7 cellular contexts compared by ENCODE assay signal in the genomic region with DNA sequence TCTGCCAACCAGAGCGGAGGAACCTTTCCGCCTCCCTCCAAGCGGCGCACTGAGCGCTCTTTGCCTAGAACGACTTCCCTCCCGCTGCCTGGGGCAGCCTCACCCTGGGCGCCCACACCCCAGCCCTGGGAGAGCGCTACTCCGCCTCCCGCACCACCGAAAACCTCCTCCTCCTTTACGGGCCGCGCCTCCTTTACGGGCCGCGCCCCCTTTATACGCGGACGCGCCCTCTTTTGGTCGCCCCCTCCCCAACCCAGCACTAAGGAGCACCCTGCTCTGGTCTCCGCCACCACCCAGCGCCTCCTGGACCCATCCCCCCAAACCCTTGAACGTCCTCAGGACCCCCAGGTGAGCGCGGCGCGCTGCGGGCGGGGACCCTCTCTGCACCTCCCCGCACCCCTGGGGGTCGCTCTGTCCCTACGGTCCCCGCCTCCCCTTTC. TPM values are rescaled to one million over a fixed set of nuclear protein-coding genes. Genes with fewer than 3 reads are reported as not detected.
DNase-seq lines count a peak whose midpoint lies in the region; ATAC-seq and TF ChIP-seq lines count a peak whose summit lies in the region.

No MANE protein-coding gene starts in this region.

- H4K91ac ChIP-seq in trophoblast cell (ENCODE audit: low read depth, low read length): peak overlapping the region; percentile 78

- no peak overlapping the region for H3K23ac ChIP-seq in trophoblast cell (ENCODE audit: low read length)

- no peak for TF ChIP-seq RAD21 in Ishikawa (IDR thresholded peaks at IDR 0.05; ENCODE audit: low read depth)

- no peak for TF ChIP-seq EP300 in Ishikawa (IDR thresholded peaks at IDR 0.05; ENCODE audit: borderline replicate concordance)

- no peaks in the 10 kb centered on the region for H3K4me1 Mint-ChIP-seq in T-helper 2 cell treated with Interferon-gamma antibody and Interleukin-4, amounts not matched to agents 5 μg/mL and 100 μg/mL, for 36 hours (ENCODE audit: low read depth)
- peaks cover 4% of the 10 kb centered on the region for H3K4me1 Mint-ChIP-seq in CD14-positive monocyte

- H2BK120ac ChIP-seq in trophoblast cell (ENCODE audit: insufficient read depth, low read length, poor library complexity): peak overlapping the region; percentile 35

- H3K9ac ChIP-seq in trophoblast cell (ENCODE audit: low read length): peak overlapping the region; percentile 1

- H3K9me3 Mint-ChIP-seq in T-helper 2 cell treated with Interferon-gamma antibody and Interleukin-4, amounts not matched to agents 5 μg/mL and 100 μg/mL, for 36 hours: no peaks in the 10 kb centered on the region
- peaks cover 0 to 7% (median 2%) of the 10 kb centered on the region in 7 donors for H3K9me3 Mint-ChIP-seq in CD14-positive monocyte

- H3K4ac ChIP-seq in trophoblast cell (ENCODE audit: low read depth, low read length): no peak overlapping the region

- peak overlapping the region; percentile 3 for H2BK12ac ChIP-seq in trophoblast cell (ENCODE audit: low read length)

- no peak overlapping the region for H3K27ac ChIP-seq in trophoblast cell (ENCODE audit: low read depth, low read length)

- peak overlapping the region; percentile 48 for H2AFZ ChIP-seq in trophoblast cell (ENCODE audit: insufficient read depth, low read length, poor library complexity)

- peak overlapping the region; percentile 69 for H3K4me2 ChIP-seq in trophoblast cell (ENCODE audit: low read length)

- H2BK5ac ChIP-seq in trophoblast cell (ENCODE audit: low read depth, low read length, poor library complexity): no peak overlapping the region

- intact Hi-C loops in CD14-positive monocyte (cut with micrococcal nuclease): no loop called here

- peaks cover 26% of the 10 kb centered on the region for H3K27me3 ChIP-seq in trophoblast cell (ENCODE audit: insufficient read depth, low read length)

- DNase-seq in T-helper 2 cell treated with Interferon-gamma antibody and Interleukin-4, amounts not matched to agents 5 μg/mL and 100 μg/mL, for 36 hours (ENCODE audit: low spot score): no peak
- DNase-seq in epithelial cell of proximal tubule (ENCODE audit: low read depth) (no peak), trophoblast cell (peak in 1 of 2 donors; percentile 14), CD14-positive monocyte (ENCODE audit: low spot score) (no peak), activated gamma-delta T cell (lab: John Stamatoyannopoulos, UW) (no peak)

- TF ChIP-seq CTCF in epithelial cell of proximal tubule (conservative IDR thresholded peaks at IDR 0.05; ENCODE audit: low read depth, low read length) (no peak), CD14-positive monocyte (IDR thresholded peaks at IDR 0.05) (no peak)

- H3K79me2 ChIP-seq in trophoblast cell (ENCODE audit: control insufficient read depth, insufficient read depth, low read length, poor library complexity): peaks cover 4% of the 10 kb centered on the region

- no peak for ATAC-seq in HG03354 (IDR thresholded peaks at IDR 0.05; ENCODE audit: poor library complexity, severe bottlenecking, unreplicated experiment)

- no peak overlapping the region for H3K18ac ChIP-seq in trophoblast cell (ENCODE audit: low read length)

- WGBS in trophoblast cell (ENCODE audit: extremely low coverage, insufficient coverage, insufficient read length): no CpG with 5 or more reads among the region's 36 CpGs

- H3K27ac Mint-ChIP-seq in T-helper 2 cell treated with Interferon-gamma antibody and Interleukin-4, amounts not matched to agents 5 μg/mL and 100 μg/mL, for 36 hours: no peak overlapping the region
- no peak overlapping the region for H3K27ac Mint-ChIP-seq in CD14-positive monocyte

- H3K36me3 Mint-ChIP-seq in T-helper 2 cell treated with Interferon-gamma antibody and Interleukin-4, amounts not matched to agents 5 μg/mL and 100 μg/mL, for 36 hours (ENCODE audit: low read depth): no peaks in the 10 kb centered on the region
- H3K36me3 Mint-ChIP-seq in CD14-positive monocyte: no peaks in the 10 kb centered on the region

- H3K4me3 Mint-ChIP-seq in T-helper 2 cell treated with Interferon-gamma antibody and Interleukin-4, amounts not matched to agents 5 μg/mL and 100 μg/mL, for 36 hours: peak overlapping the region; percentile 63
- peak overlapping the region in 1 of 2 donors; percentile 79 for H3K4me3 Mint-ChIP-seq in CD14-positive monocyte

- H4K12ac ChIP-seq in trophoblast cell (ENCODE audit: low read depth, low read length): peak overlapping the region; percentile 23

- H3K36me3 ChIP-seq in trophoblast cell (ENCODE audit: control insufficient read depth in 1 of 2, insufficient read depth in 2 of 2, low read length in 2 of 2): peaks cover under 1 to 8% of the 10 kb centered on the region in 2 experiments

- peak overlapping the region; percentile 67 for H4K8ac ChIP-seq in trophoblast cell (ENCODE audit: low read depth, low read length)

- peak overlapping the region; percentile 21 for H3K14ac ChIP-seq in trophoblast cell (ENCODE audit: low read length)

- H3K79me1 ChIP-seq in trophoblast cell (ENCODE audit: low read length): peaks cover 15% of the 10 kb centered on the region

- peaks cover 2% of the 10 kb centered on the region for H3K9me3 ChIP-seq in trophoblast cell (ENCODE audit: insufficient read depth, low read depth, low read length)

- peaks cover 14 to 15% of the 10 kb centered on the region in 2 experiments for H3K4me1 ChIP-seq in trophoblast cell (ENCODE audit: control insufficient read depth in 1 of 2, insufficient read depth in 2 of 2, low read length in 2 of 2)

- peaks cover 50% of the 10 kb centered on the region for H3K27me3 Mint-ChIP-seq in T-helper 2 cell treated with Interferon-gamma antibody and Interleukin-4, amounts not matched to agents 5 μg/mL and 100 μg/mL, for 36 hours (ENCODE audit: low read depth)
- H3K27me3 Mint-ChIP-seq in CD14-positive monocyte (ENCODE audit: low read depth in 3 of 3): peaks cover 64 to 78% (median 72%) of the 10 kb centered on the region in 3 donors

- H3K4me3 ChIP-seq in epithelial cell of proximal tubule (ENCODE audit: low read depth, low read length) (peak overlapping the region; percentile 45), trophoblast cell (ENCODE audit: low read depth, low read length) (peak overlapping the region; percentile 79)

- no peak overlapping the region for H2AK5ac ChIP-seq in trophoblast cell (ENCODE audit: low read length)

TF ChIP-seq in Ishikawa, 13 proteins besides CTCF, POLR2A, EP300 and RAD21:
- peak; percentile 93; the same call in 1 of the 2 replicates for TF ChIP-seq ZBTB7A (IDR thresholded peaks at IDR 0.05; ENCODE audit: low read depth)
- TF ChIP-seq, protein P1, sequence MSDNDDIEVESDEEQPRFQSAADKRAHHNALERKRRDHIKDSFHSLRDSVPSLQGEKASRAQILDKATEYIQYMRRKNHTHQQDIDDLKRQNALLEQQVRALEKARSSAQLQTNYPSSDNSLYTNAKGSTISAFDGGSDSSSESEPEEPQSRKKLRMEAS (IDR thresholded peaks at IDR 0.05): no peak
TF ChIP-seq in Ishikawa: peak in this region for 1.

RNA-seq across cellular contexts. Expression of a gene that starts 0.6 kb away (rescaled TPM):
- total RNA-seq in epithelial cell of proximal tubule: 1.6 and 3.2 TPM in 2 replicates
- 54.6 and 54.7 TPM in 2 replicates for polyA plus RNA-seq in trophoblast cell (2013)
- under 1 TPM in 1 of 2 donors, not detected in 1; 0.10 TPM for polyA plus RNA-seq in CD14-positive monocyte
